9 cellular contexts compared by ENCODE assay signal in genomic region chr6:41922154-41922553, GRCh38. TPM values are rescaled to one million over a fixed set of nuclear protein-coding genes. Genes with fewer than 3 reads are reported as not detected.
DNase-seq lines count a peak whose midpoint lies in the region; ATAC-seq and TF ChIP-seq lines count a peak whose summit lies in the region.
"Had no signal": no experiment of that assay in that cellular context is flagged by ENCODE, and none has a peak within 500 bp of the region (broad histone marks: within the 10 kb centered on the region; RNA-seq: fewer than 3 reads in every experiment).

No MANE protein-coding gene starts in this region.

- no peaks in the 10 kb centered on the region for H3K9me3 ChIP-seq in left lung
- H3K9me3 ChIP-seq in thyroid gland = no peaks in the 10 kb centered on the region

- peak overlapping the region; percentile 100 for H3K27ac Mint-ChIP-seq in activated T-cell treated with anti-CD3 and anti-CD28 coated beads, Interleukin-2, amount 50 U/mL, for 24 hours
- H3K27ac Mint-ChIP-seq in activated naive CD8-positive, alpha-beta T cell treated with anti-CD3 and anti-CD28 coated beads, Interleukin-2, amount 50 U/mL, for 24 hours = peak overlapping the region; percentile 94

- H3K4me3 ChIP-seq in left lung (peak overlapping the region; percentile 77 to 86), thyroid gland (replicated peaks in 1 of 3) (peak overlapping the region in 2 of 3 donors; percentile 70 to 85)

- TF ChIP-seq POLR2A in thyroid gland (IDR thresholded peaks at IDR 0.05) = no peak

- H3K27me3 ChIP-seq in left lung (no peaks in the 10 kb centered on the region), thyroid gland (no peaks in the 10 kb centered on the region)

- H3K4me3 Mint-ChIP-seq in activated T-cell treated with anti-CD3 and anti-CD28 coated beads, Interleukin-2, amount 50 U/mL, for 24 hours = peak overlapping the region; percentile 94
- peak overlapping the region; percentile 88 for H3K4me3 Mint-ChIP-seq in activated naive CD8-positive, alpha-beta T cell treated with anti-CD3 and anti-CD28 coated beads, Interleukin-2, amount 50 U/mL, for 24 hours

- intact Hi-C loops in left lung (cut with DNase I) (no loop called here), thyroid gland (cut with DNase I) (loop anchor here (5.0 kb wide), 3 partner anchors 120 to 295 kb away; partner anchors contain the start of genes MRPS10 and TOMM6)

- H3K36me3 ChIP-seq in left lung (peaks cover 0 to 9% of the 10 kb centered on the region in 2 donors), thyroid gland (peaks cover under 1 to 1% of the 10 kb centered on the region in 2 donors)

- H3K36me3 Mint-ChIP-seq in activated T-cell treated with anti-CD3 and anti-CD28 coated beads, Interleukin-2, amount 50 U/mL, for 24 hours (ENCODE audit: low read depth) = peaks cover 71% of the 10 kb centered on the region
- H3K36me3 Mint-ChIP-seq in activated naive CD8-positive, alpha-beta T cell treated with anti-CD3 and anti-CD28 coated beads, Interleukin-2, amount 50 U/mL, for 24 hours (ENCODE audit: low read depth) = peaks cover 34% of the 10 kb centered on the region

- peak overlapping the region in 1 of 2 donors; percentile 97 for H3K27ac ChIP-seq in left lung
- H3K27ac ChIP-seq in thyroid gland = no peak overlapping the region

- TF ChIP-seq CTCF in left lung (IDR thresholded peaks at IDR 0.05) = no peak
- TF ChIP-seq CTCF in thyroid gland (IDR thresholded peaks at IDR 0.05) = no peak

- no peaks in the 10 kb centered on the region for H3K27me3 Mint-ChIP-seq in activated T-cell treated with anti-CD3 and anti-CD28 coated beads, Interleukin-2, amount 50 U/mL, for 24 hours
- H3K27me3 Mint-ChIP-seq in activated naive CD8-positive, alpha-beta T cell treated with anti-CD3 and anti-CD28 coated beads, Interleukin-2, amount 50 U/mL, for 24 hours = no peaks in the 10 kb centered on the region

- ATAC-seq in activated naive CD8-positive, alpha-beta T cell treated with anti-CD3 and anti-CD28 coated beads, Interleukin-2, amount 50 U/mL, for 24 hours = no peak
- ATAC-seq in left lung (no peak), GM18502 (IDR thresholded peaks at IDR 0.05; ENCODE audit: poor library complexity, unreplicated experiment) (no peak), HG02970 (IDR thresholded peaks at IDR 0.05; ENCODE audit: low FRiP score, unreplicated experiment) (no peak), HG03108 (IDR thresholded peaks at IDR 0.05; ENCODE audit: unreplicated experiment) (no peak)

- H3K9me3 Mint-ChIP-seq in activated T-cell treated with anti-CD3 and anti-CD28 coated beads, Interleukin-2, amount 50 U/mL, for 24 hours = no peaks in the 10 kb centered on the region
- no peaks in the 10 kb centered on the region for H3K9me3 Mint-ChIP-seq in activated naive CD8-positive, alpha-beta T cell treated with anti-CD3 and anti-CD28 coated beads, Interleukin-2, amount 50 U/mL, for 24 hours

- 7 to 10% methylated on average over 7 of the region's 7 CpGs for WGBS in thyroid gland, 2 donors

- no peak for DNase-seq in activated T-cell treated with anti-CD3 and anti-CD28 coated beads, Interleukin-2, amount 50 U/mL, for 24 hours
- no peak for DNase-seq in activated T-cell treated with anti-CD3 and anti-CD28 coated beads, Interleukin-2, amount 50 U/mL, for 48 hours
- no peak for DNase-seq in activated naive CD8-positive, alpha-beta T cell treated with anti-CD3 and anti-CD28 coated beads, Interleukin-2, amount 50 U/mL, for 24 hours
- DNase-seq in left lung (no peak), thyroid gland (no peak)
- DNase-seq: NCI-H226 had no signal

- peaks cover 55% of the 10 kb centered on the region for H3K4me1 Mint-ChIP-seq in activated T-cell treated with anti-CD3 and anti-CD28 coated beads, Interleukin-2, amount 50 U/mL, for 24 hours (ENCODE audit: low read depth)
- H3K4me1 Mint-ChIP-seq in activated naive CD8-positive, alpha-beta T cell treated with anti-CD3 and anti-CD28 coated beads, Interleukin-2, amount 50 U/mL, for 24 hours = peaks cover 57% of the 10 kb centered on the region

- H3K4me1 ChIP-seq in left lung = peaks cover 3 to 56% of the 10 kb centered on the region in 2 donors
- peaks cover 14 to 23% of the 10 kb centered on the region in 2 donors for H3K4me1 ChIP-seq in thyroid gland

RNA-seq across cellular contexts. Expression of gene BYSL, which starts 0.9 kb away (rescaled TPM):
- total RNA-seq in left lung = 10 to 100 TPM; 12.6 to 23.4 TPM
- 1 to 10 TPM; 2.8 to 6.1 (median 4.2) TPM for total RNA-seq in thyroid gland

RNA-seq across cellular contexts. Expression of gene MED20, which starts 1.2 kb away (rescaled TPM):
- total RNA-seq in left lung = 10 to 100 TPM; 19.7 to 26.9 TPM
- 10 to 100 TPM; 20.6 to 27.1 (median 24.3) TPM for total RNA-seq in thyroid gland

RNA-seq across cellular contexts. Expression of gene CCND3, which starts 19.5 kb away (rescaled TPM):
- total RNA-seq in left lung = 100 to 1,000 TPM; 148 to 153 TPM
- 100 to 1,000 TPM; 103 to 204 (median 166) TPM for total RNA-seq in thyroid gland

RNA-seq across cellular contexts. Expression of gene USP49, which starts 27.0 kb away (rescaled TPM):
- 1 to 10 TPM; 3.8 to 4.3 TPM for total RNA-seq in left lung
- total RNA-seq in thyroid gland = 10 to 100 TPM in 3 of 4 donors, 1 to 10 TPM in 1; 9.8 to 17.5 (median 13.8) TPM
